ENCODE assay signal across 7 cellular contexts in genomic region chr19:1284979-1285736, GRCh38. TPM values are rescaled to one million over a fixed set of nuclear protein-coding genes. Genes with fewer than 3 reads are reported as not detected.
A peak's percentile ranks its signal among the peaks of the same experiment; 100 is the strongest.
DNase-seq lines count a peak whose midpoint lies in the region; ATAC-seq, FAIRE-seq and TF ChIP-seq lines count a peak whose summit lies in the region.
"Had no signal": no experiment of that assay in that cellular context is flagged by ENCODE, and none has a peak within 500 bp of the region (broad histone marks: within the 10 kb centered on the region; RNA-seq: fewer than 3 reads in every experiment).

No MANE protein-coding gene starts in this region.

- no peaks in the 10 kb centered on the region for H3K4me1 ChIP-seq in HUES48 (ENCODE audit: control insufficient read depth, insufficient read depth, low read length)

- H3K27ac ChIP-seq in HUES48 (ENCODE audit: low read depth, low read length) = no peak overlapping the region
- peak overlapping the region; percentile 29 for H3K27ac ChIP-seq in cingulate gyrus (ENCODE audit: low read depth, low read length)

- DNase-seq in neural crest cell (ENCODE audit: low read depth, low spot score) (no peak), D721Med (ENCODE audit: insufficient read length, low spot score) (no peak)
- DNase-seq: amygdala had no signal

- H3K27me3 ChIP-seq in HUES48 (ENCODE audit: control insufficient read depth, insufficient read depth, low read length) = no peaks in the 10 kb centered on the region; the same call in 1 of the 2 replicates

- peaks cover 13% of the 10 kb centered on the region for H3K27me3 Mint-ChIP-seq in neural crest cell (ENCODE audit: low read depth)

- peak overlapping the region; percentile 48; the same call in 1 of the 2 replicates for H3K4me3 ChIP-seq in HUES48 (ENCODE audit: low read depth, low read length)

- H3K4me1 Mint-ChIP-seq in neural crest cell = peaks cover 9% of the 10 kb centered on the region

- H3K36me3 ChIP-seq in HUES48 (ENCODE audit: control insufficient read depth, insufficient read depth, low read length) = no peaks in the 10 kb centered on the region

- no peak for FAIRE-seq in D721Med (lab: Jason Lieb, UNC)

- no peak overlapping the region for H3K9ac ChIP-seq in HUES48 (ENCODE audit: low read depth, low read length)

- H3K4me3 Mint-ChIP-seq in neural crest cell = peak overlapping the region; percentile 85

- no peaks in the 10 kb centered on the region for H3K9me3 Mint-ChIP-seq in neural crest cell

- no peaks in the 10 kb centered on the region for H3K9me3 ChIP-seq in HUES48 (ENCODE audit: control insufficient read depth, insufficient read depth, low read length)

- no peaks in the 10 kb centered on the region for H3K36me3 Mint-ChIP-seq in neural crest cell (ENCODE audit: low read depth)

- ATAC-seq in GM21723 (IDR thresholded peaks at IDR 0.05; ENCODE audit: unreplicated experiment) (no peak), GM21526 (IDR thresholded peaks at IDR 0.05; ENCODE audit: low FRiP score, unreplicated experiment) (no peak)

- H3K27ac Mint-ChIP-seq in neural crest cell (ENCODE audit: unreplicated experiment) = peak overlapping the region; percentile 19

- TF ChIP-seq CTCF in neural crest cell (conservative IDR thresholded peaks at IDR 0.05) (no peak), D721Med (IDR thresholded peaks at IDR 0.05; ENCODE audit: insufficient read depth, missing control alignments) (no peak)

RNA-seq across cellular contexts. Expression of gene EFNA2, which starts 0.5 kb away (rescaled TPM):
- 28.0 and 31.0 TPM in 2 replicates for total RNA-seq in neural crest cell

RNA-seq across cellular contexts. Expression of gene FAM174C, which starts 9.8 kb away (rescaled TPM):
- total RNA-seq in neural crest cell = 33.3 and 36.6 TPM in 2 replicates

RNA-seq across cellular contexts. Expression of gene CIRBP, which starts 16.0 kb away (rescaled TPM):
- total RNA-seq in neural crest cell = 414 and 421 TPM in 2 replicates

RNA-seq across cellular contexts. Expression of gene MIDN, which starts 36.8 kb away (rescaled TPM):
- total RNA-seq in neural crest cell = 177 and 187 TPM in 2 replicates

RNA-seq across cellular contexts. Expression of gene ATP5F1D, which starts 43.6 kb away (rescaled TPM):
- total RNA-seq in neural crest cell = 140 and 141 TPM in 2 replicates
